In genomic region chr1:17507200-17507599, GRCh38 we compare ENCODE assay signal across 6 cellular contexts. TPM values are rescaled to one million over a fixed set of nuclear protein-coding genes. Genes with fewer than 3 reads are reported as not detected.
"Had no signal": no experiment of that assay in that cellular context is flagged by ENCODE, and none has a peak within 500 bp of the region (broad histone marks: within the 10 kb centered on the region; RNA-seq: fewer than 3 reads in every experiment).

No MANE protein-coding gene starts in this region.

RNA-seq across cellular contexts. Expression of gene ARHGEF10L, which starts 32.3 kb away (rescaled TPM):
- total RNA-seq: activated naive CD4-positive, alpha-beta T cell treated with anti-CD3 and anti-CD28 coated beads for 36 hours; activated naive CD4-positive, alpha-beta T cell treated with anti-CD3 and anti-CD28 coated beads, Interleukin-2, amount 50 U/mL, for 72 hours; activated naive CD8-positive, alpha-beta T cell treated with anti-CD3 and anti-CD28 coated beads for 36 hours; activated T-cell treated with anti-CD3 and anti-CD28 coated beads, Interleukin-2, amount 50 U/mL, for 72 hours; activated T-helper 1 cell treated with anti-CD3 and anti-CD28 coated beads, Interleukin-12 subunit alpha, Interleukin-12 subunit beta, Interleukin-2, Interleukin-4 antibody, amounts not matched to agents 30 ng/mL and 10 ng/mL and 1 ng/mL, durations not matched to agents 14 hours and 24 hours and 36 hours; activated T-helper 17 cell treated with anti-CD3 and anti-CD28 coated beads, Interleukin-2, amount 50 U/mL, for 72 hours had no signal
